8 cellular contexts compared by ENCODE assay signal in the genomic region with DNA sequence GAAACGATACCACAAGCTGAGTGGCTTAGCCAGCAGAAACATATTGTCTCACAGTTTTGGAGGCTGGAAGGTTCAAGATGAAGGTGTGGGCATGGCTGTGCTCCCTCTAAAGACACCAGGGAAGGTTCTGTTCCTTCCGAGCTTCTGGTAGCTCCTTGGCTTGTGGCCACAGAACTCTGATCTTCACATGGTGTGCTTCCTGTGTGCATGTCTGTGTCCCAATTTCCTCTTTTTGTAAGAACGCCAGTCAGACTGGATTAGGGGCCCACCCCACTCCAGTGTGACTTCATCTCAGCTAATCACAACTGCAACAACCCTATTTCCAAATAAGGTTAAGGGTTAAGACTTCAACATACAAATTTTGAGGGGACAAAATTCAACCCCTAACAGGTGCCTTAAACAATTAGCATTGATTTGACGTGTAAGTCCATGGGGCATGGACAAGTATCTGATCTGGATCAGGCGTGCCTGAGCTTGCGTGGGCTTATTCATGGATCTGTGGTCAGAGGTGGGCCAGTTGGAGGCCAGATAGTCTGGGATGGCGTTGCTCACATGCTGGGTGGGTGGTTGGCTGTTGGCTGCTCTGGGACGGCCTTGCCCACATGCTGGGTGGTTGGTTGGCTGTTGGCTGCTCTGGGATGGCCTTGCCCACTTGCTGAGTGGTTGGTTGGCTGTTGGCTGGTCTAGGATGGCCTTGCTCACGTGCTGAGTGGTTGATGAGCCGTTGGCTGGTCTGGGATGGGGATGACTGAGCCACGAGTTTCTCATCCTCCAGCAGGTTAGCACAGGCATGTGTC.
DNase-seq lines count a peak whose midpoint lies in the region; ATAC-seq, FAIRE-seq and TF ChIP-seq lines count a peak whose summit lies in the region.

No MANE protein-coding gene starts in this region.

- H3K27me3 Mint-ChIP-seq in T-cell = no peaks in the 10 kb centered on the region

- H3K27ac Mint-ChIP-seq in T-cell = peak overlapping the region; percentile 89 to 93

- peak overlapping the region; percentile 51 for H3K27ac ChIP-seq in rectal smooth muscle tissue (ENCODE audit: low read depth, low read length)

- CTCF ChIA-PET in T-cell (lab: Charles Lee) = no interaction called here

- peaks cover 8% of the 10 kb centered on the region for H3K4me1 ChIP-seq in rectal smooth muscle tissue (ENCODE audit: control insufficient read depth, insufficient read depth, low read length)

- FAIRE-seq in GM19239 (lab: Jason Lieb, UNC) = peak; percentile 65

- in situ Hi-C loops in GM13976 (cut with MboI; ENCODE audit: low sequenced_read_pairs, unreplicated experiment) = no loop called here

- peak overlapping the region; percentile 8 for H3K9ac ChIP-seq in rectal smooth muscle tissue (ENCODE audit: low read length)

- no peaks in the 10 kb centered on the region for H3K9me3 Mint-ChIP-seq in T-cell

- no peaks in the 10 kb centered on the region for H3K27me3 ChIP-seq in rectal smooth muscle tissue (ENCODE audit: control insufficient read depth, insufficient read depth, low read length)

- H3K36me3 Mint-ChIP-seq in T-cell = peaks cover 77% of the 10 kb centered on the region

- TF ChIP-seq CTCF in fibroblast of mammary gland (conservative IDR thresholded peaks at IDR 0.05; ENCODE audit: control insufficient read depth, insufficient read depth, low read depth, low read length) = no peak
- no peak for TF ChIP-seq CTCF in GM13976 (IDR thresholded peaks at IDR 0.05; ENCODE audit: borderline replicate concordance, control extremely low read depth, extremely low read depth, insufficient read depth, missing control alignments)
- TF ChIP-seq CTCF in omental fat pad (IDR thresholded peaks at IDR 0.05) = no peak

- peaks cover 87 to 93% (median 91%) of the 10 kb centered on the region in 3 donors for H3K4me1 Mint-ChIP-seq in T-cell

- H3K4me3 Mint-ChIP-seq in T-cell = peak overlapping the region in 1 of 3 donors; percentile 99

- POLR2A ChIA-PET in T-cell (lab: Charles Lee) = no interaction called here

- no peak overlapping the region for H3K4me3 ChIP-seq in fibroblast of mammary gland (ENCODE audit: control insufficient read depth, low read depth, low read length)
- H3K4me3 ChIP-seq in rectal smooth muscle tissue (ENCODE audit: low read length) = no peak overlapping the region

- peaks cover 16% of the 10 kb centered on the region for H3K36me3 ChIP-seq in rectal smooth muscle tissue (ENCODE audit: control insufficient read depth, insufficient read depth, low read length)

- DNase-seq in GM19239 (ENCODE audit: insufficient read length, low spot score) = no peak
- DNase-seq in T-cell = no peak
- DNase-seq in fibroblast of mammary gland (ENCODE audit: low read depth) = peak; percentile 66
- no peak for DNase-seq in SW480 (ENCODE audit: low spot score)
- no peak for DNase-seq in T-helper 9 cell
- DNase-seq in GM13976 (ENCODE audit: low spot score) = no peak
- no peak for DNase-seq in omental fat pad (ENCODE audit: low spot score)

- ATAC-seq in T-cell (replicated peaks in 1 of 4) = peak in 1 of 4 experiments; percentile 8
- no peak for ATAC-seq in omental fat pad (ENCODE audit: low FRiP score)
